In the genomic region with DNA sequence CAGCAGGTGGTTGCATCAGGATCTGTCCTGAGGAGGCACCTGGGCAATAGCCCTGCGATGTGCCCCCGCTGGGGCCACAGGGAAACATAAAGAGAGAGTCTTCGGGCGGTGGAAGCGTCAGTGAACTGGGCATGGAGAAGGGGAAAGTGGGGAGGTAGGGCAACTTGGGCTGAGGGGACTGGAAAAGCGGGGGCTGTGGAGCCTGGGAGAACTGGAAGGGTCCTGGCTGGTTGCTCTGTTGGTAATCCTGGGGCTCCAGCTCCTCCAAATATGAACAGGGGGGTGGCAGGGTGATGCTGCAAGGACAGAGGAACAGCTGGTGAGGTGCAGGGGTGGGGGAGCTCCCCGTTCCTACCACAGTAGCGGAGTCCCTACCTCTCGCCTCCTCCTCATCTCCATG, we compare ENCODE assay signal across 11 cellular contexts. TPM values are rescaled to one million over a fixed set of nuclear protein-coding genes. Genes with fewer than 3 reads are reported as not detected.
"Had no signal": no experiment of that assay in that cellular context is flagged by ENCODE, and none has a peak within 500 bp of the region (broad histone marks: within the 10 kb centered on the region; RNA-seq: fewer than 3 reads in every experiment).

No MANE protein-coding gene starts in this region.

- H3K4me2 ChIP-seq: GM23338 had no signal

- H2AFZ ChIP-seq: GM23338 had no signal

- FAIRE-seq: HepG2 had no signal

- H3K4me1 Mint-ChIP-seq: GM23338 had no signal

- H3K4me1 ChIP-seq: HAP-1 had no signal

- H3K4me3 ChIP-seq: GM23338, HAP-1 had no signal

- H3K9me3 Mint-ChIP-seq: GM23338, IgD-negative memory B cell had no signal

- H3K27ac ChIP-seq: HL-60 had no signal

- H3K4me3 Mint-ChIP-seq: GM23338, HFFc6, IgD-negative memory B cell had no signal

- H3K36me3 ChIP-seq: HAP-1 had no signal

- DNase-seq: H7, HFFc6, KBM-7 had no signal

- H3K9me3 ChIP-seq: HAP-1 had no signal

- H3K27ac Mint-ChIP-seq: GM23338, HFFc6, IgD-negative memory B cell had no signal

- H3K36me3 Mint-ChIP-seq: IgD-negative memory B cell had no signal

- ATAC-seq: GM23338, HCT116, HepG2 had no signal

RNA-seq across cellular contexts. Expression of a gene that starts 5.2 kb away (rescaled TPM):
- total RNA-seq: GM23338, H4, H7, HepG2, HFFc6, HT1080 had no signal
- polyA plus RNA-seq: GM23338, HepG2, IgD-negative memory B cell had no signal

RNA-seq across cellular contexts. Expression of a gene that starts 43.1 kb away (rescaled TPM):
- total RNA-seq: HFFc6 had no signal
